Comparison of ENCODE assay signal across 22 cellular contexts in genomic region chr2:121390082-121390481, GRCh38.
DNase-seq lines count a peak whose midpoint lies in the region; ATAC-seq and TF ChIP-seq lines count a peak whose summit lies in the region.
"Had no signal": no experiment of that assay in that cellular context is flagged by ENCODE, and none has a peak within 500 bp of the region (broad histone marks: within the 10 kb centered on the region; RNA-seq: fewer than 3 reads in every experiment).

No MANE protein-coding gene starts in this region.

- H3K4me3 ChIP-seq in cardiac muscle cell: no peak overlapping the region
- H3K4me3 ChIP-seq: BLaER1, GM23338, MG63 had no signal

- peak overlapping the region; percentile 49 for H3K27ac ChIP-seq in cardiac muscle cell
- H3K27ac ChIP-seq: BLaER1 had no signal

- H3K4me1 ChIP-seq in cardiac muscle cell (ENCODE audit: low read depth): no peaks in the 10 kb centered on the region
- H3K4me1 ChIP-seq: BLaER1 had no signal

- peaks cover 48% of the 10 kb centered on the region for H3K4me1 Mint-ChIP-seq in HFFc6 (ENCODE audit: low read depth)
- no peaks in the 10 kb centered on the region for H3K4me1 Mint-ChIP-seq in stimulated activated naive B cell treated with anti-CD40 and anti-IgM and Interleukin-4, amounts not matched to agents 10 μg/mL and 1 μg/mL and 100 μg/mL, for 72 hours
- H3K4me1 Mint-ChIP-seq in activated CD8-positive, alpha-beta T cell treated with anti-CD3 and anti-CD28 coated beads, Interleukin-2, amount 10 ng/mL, durations not matched to agents 7 days and 5 days (ENCODE audit: low read depth): peaks cover 2% of the 10 kb centered on the region
- H3K4me1 Mint-ChIP-seq: GM23338, H9 had no signal

- no peaks in the 10 kb centered on the region; the same call in 1 of the 2 replicates for H3K27me3 Mint-ChIP-seq in HFFc6 (ENCODE audit: insufficient read depth)
- no peaks in the 10 kb centered on the region for H3K27me3 Mint-ChIP-seq in stimulated activated naive B cell treated with anti-CD40 and anti-IgM and Interleukin-4, amounts not matched to agents 10 μg/mL and 1 μg/mL and 100 μg/mL, for 72 hours
- H3K27me3 Mint-ChIP-seq in activated CD8-positive, alpha-beta T cell treated with anti-CD3 and anti-CD28 coated beads, Interleukin-2, amount 10 ng/mL, durations not matched to agents 7 days and 5 days (ENCODE audit: low read depth): no peaks in the 10 kb centered on the region
- H3K27me3 Mint-ChIP-seq: CD4-positive, CD25-positive, alpha-beta regulatory T cell had no signal

- no peak for TF ChIP-seq CTCF in cardiac muscle cell (IDR thresholded peaks at IDR 0.05; ENCODE audit: low read depth, low read length)
- TF ChIP-seq CTCF in HFFc6 (IDR thresholded peaks at IDR 0.05): no peak

- no peaks in the 10 kb centered on the region for H3K27me3 ChIP-seq in cardiac muscle cell
- H3K27me3 ChIP-seq: BLaER1, MG63 had no signal

- no peaks in the 10 kb centered on the region for H3K9me3 ChIP-seq in cardiac muscle cell (ENCODE audit: low read depth)
- H3K9me3 ChIP-seq: BLaER1, MG63 had no signal

- DNase-seq in cardiac muscle cell (ENCODE audit: low read depth in 1 of 2, low spot score in 1 of 2): no peak
- DNase-seq in Right ventricle myocardium inferior (ENCODE audit: missing footprints): no peak
- DNase-seq in HFFc6: peak; percentile 16
- DNase-seq in fibroblast of gingiva (ENCODE audit: low read depth): peak; percentile 42
- DNase-seq in stimulated activated naive B cell treated with anti-CD40 and anti-IgM and Interleukin-4, amounts not matched to agents 10 μg/mL and 1 μg/mL and 100 μg/mL, for 72 hours: no peak
- no peak for DNase-seq in activated CD8-positive, alpha-beta T cell treated with anti-CD3 and anti-CD28 coated beads, Interleukin-2, amount 10 ng/mL, durations not matched to agents 7 days and 5 days
- DNase-seq in NCI-H1417 (lab: John Stamatoyannopoulos, UW): no peak
- no peak for DNase-seq in T1000 (lab: John Stamatoyannopoulos, UW)
- DNase-seq: CD4-positive, CD25-positive, alpha-beta regulatory T cell; DMS153; DND-41; H9; KBM-7; MG63; NCI-H1105 treated with DMSO at 0.1 percent for 48 hours; NCI-H2081; NCI-H2227 treated with DMSO at 0.1 percent for 48 hours; NCI-H69; RPMI8226; SHP77 had no signal

- no peak overlapping the region for H3K4me3 Mint-ChIP-seq in HFFc6
- H3K4me3 Mint-ChIP-seq in stimulated activated naive B cell treated with anti-CD40 and anti-IgM and Interleukin-4, amounts not matched to agents 10 μg/mL and 1 μg/mL and 100 μg/mL, for 72 hours: no peak overlapping the region
- no peak overlapping the region for H3K4me3 Mint-ChIP-seq in activated CD8-positive, alpha-beta T cell treated with anti-CD3 and anti-CD28 coated beads, Interleukin-2, amount 10 ng/mL, durations not matched to agents 7 days and 5 days
- H3K4me3 Mint-ChIP-seq: CD4-positive, CD25-positive, alpha-beta regulatory T cell; GM23338; H9 had no signal

- no peaks in the 10 kb centered on the region for H3K9me3 Mint-ChIP-seq in HFFc6
- H3K9me3 Mint-ChIP-seq in stimulated activated naive B cell treated with anti-CD40 and anti-IgM and Interleukin-4, amounts not matched to agents 10 μg/mL and 1 μg/mL and 100 μg/mL, for 72 hours: no peaks in the 10 kb centered on the region
- H3K9me3 Mint-ChIP-seq in activated CD8-positive, alpha-beta T cell treated with anti-CD3 and anti-CD28 coated beads, Interleukin-2, amount 10 ng/mL, durations not matched to agents 7 days and 5 days (ENCODE audit: insufficient read depth): no peaks in the 10 kb centered on the region
- H3K9me3 Mint-ChIP-seq: CD4-positive, CD25-positive, alpha-beta regulatory T cell; GM23338; H9 had no signal

- no peak for ATAC-seq in Right ventricle myocardium inferior
- ATAC-seq in stimulated activated naive B cell treated with anti-CD40 and anti-IgM and Interleukin-4, amounts not matched to agents 10 μg/mL and 1 μg/mL and 100 μg/mL, for 72 hours (replicated peaks): no peak
- ATAC-seq in activated CD8-positive, alpha-beta T cell treated with anti-CD3 and anti-CD28 coated beads, Interleukin-2, amount 10 ng/mL, durations not matched to agents 7 days and 5 days: no peak
- ATAC-seq: GM23338 had no signal

- CTCF ChIA-PET in activated CD8-positive, alpha-beta T cell treated with anti-CD3 and anti-CD28 coated beads, Interleukin-2, amount 10 ng/mL, durations not matched to agents 7 days and 5 days (lab: Charles Lee): interaction anchor here (1.8 kb wide), 1 partner anchor 12 kb away, joined by 6 read pairs; no protein-coding TSS in a partner anchor

- intact Hi-C loops in Right ventricle myocardium inferior (cut with DNase I): no loop called here

- peaks cover 24% of the 10 kb centered on the region for H3K36me3 Mint-ChIP-seq in HFFc6 (ENCODE audit: low read depth)
- H3K36me3 Mint-ChIP-seq in stimulated activated naive B cell treated with anti-CD40 and anti-IgM and Interleukin-4, amounts not matched to agents 10 μg/mL and 1 μg/mL and 100 μg/mL, for 72 hours: peaks cover 30 to 43% of the 10 kb centered on the region in 2 donors
- peaks cover 32% of the 10 kb centered on the region for H3K36me3 Mint-ChIP-seq in activated CD8-positive, alpha-beta T cell treated with anti-CD3 and anti-CD28 coated beads, Interleukin-2, amount 10 ng/mL, durations not matched to agents 7 days and 5 days (ENCODE audit: low read depth)

- peak overlapping the region; percentile 56 for H3K27ac Mint-ChIP-seq in HFFc6
- peak overlapping the region; percentile 9 for H3K27ac Mint-ChIP-seq in stimulated activated naive B cell treated with anti-CD40 and anti-IgM and Interleukin-4, amounts not matched to agents 10 μg/mL and 1 μg/mL and 100 μg/mL, for 72 hours
- no peak overlapping the region for H3K27ac Mint-ChIP-seq in activated CD8-positive, alpha-beta T cell treated with anti-CD3 and anti-CD28 coated beads, Interleukin-2, amount 10 ng/mL, durations not matched to agents 7 days and 5 days
- H3K27ac Mint-ChIP-seq: CD4-positive, CD25-positive, alpha-beta regulatory T cell; GM23338; H9 had no signal

- POLR2A ChIA-PET in activated CD8-positive, alpha-beta T cell treated with anti-CD3 and anti-CD28 coated beads, Interleukin-2, amount 10 ng/mL, durations not matched to agents 7 days and 5 days (lab: Charles Lee): no interaction called here

- H3K36me3 ChIP-seq in cardiac muscle cell: peaks cover 39% of the 10 kb centered on the region

Comparison
In these comparisons a context has a peak if more than half of its experiments do, and no peak if none do; other contexts are left out.
1. DNase-seq: peak in HFFc6 (single experiment) and fibroblast of gingiva (single experiment); none in cardiac muscle cell (0 of 2), Right ventricle myocardium inferior (single experiment), stimulated activated naive B cell treated with anti-CD40 and anti-IgM and Interleukin-4, amounts not matched to agents 10 μg/mL and 1 μg/mL and 100 μg/mL, for 72 hours (single experiment), activated CD8-positive, alpha-beta T cell treated with anti-CD3 and anti-CD28 coated beads, Interleukin-2, amount 10 ng/mL, durations not matched to agents 7 days and 5 days (single experiment), NCI-H1417 (0 of 3) and T1000 (single experiment).